15 cellular contexts compared by ENCODE assay signal in the genomic region with DNA sequence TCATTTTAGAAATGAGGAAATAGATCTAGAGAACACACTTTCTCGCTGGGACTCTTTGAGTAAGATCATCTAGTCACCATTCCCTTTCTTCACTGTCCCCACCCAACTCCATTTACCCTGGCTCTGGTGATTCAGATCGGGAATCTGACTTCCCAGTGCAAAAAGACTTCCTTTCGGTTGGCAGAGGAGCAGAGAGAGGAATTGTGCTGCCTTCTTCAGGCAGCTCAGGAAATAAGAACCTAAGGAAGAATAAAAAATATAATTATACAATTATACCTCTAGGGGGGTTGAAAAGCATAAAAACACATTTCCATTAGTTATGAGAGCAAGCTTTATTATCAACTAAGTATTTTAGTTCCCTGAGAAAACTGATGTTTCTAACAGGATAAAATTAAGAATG. TPM values are rescaled to one million over a fixed set of nuclear protein-coding genes. Genes with fewer than 3 reads are reported as not detected.
DNase-seq lines count a peak whose midpoint lies in the region; ATAC-seq and TF ChIP-seq lines count a peak whose summit lies in the region.
"Had no signal": no experiment of that assay in that cellular context is flagged by ENCODE, and none has a peak within 500 bp of the region (broad histone marks: within the 10 kb centered on the region; RNA-seq: fewer than 3 reads in every experiment).

No MANE protein-coding gene starts in this region.

- peaks cover 8% of the 10 kb centered on the region for H3K4me1 Mint-ChIP-seq in CD8-positive, alpha-beta T cell (ENCODE audit: low read depth)
- H3K4me1 Mint-ChIP-seq in activated T-helper 17 cell treated with anti-CD3 and anti-CD28 coated beads, Interleukin-2, amount 50 U/mL, for 72 hours, result no peaks in the 10 kb centered on the region

- TF ChIP-seq CTCF in RWPE2 (IDR thresholded peaks at IDR 0.05; ENCODE audit: poor library complexity, severe bottlenecking) (peak; percentile 44), fibroblast of mammary gland (conservative IDR thresholded peaks at IDR 0.05; ENCODE audit: control insufficient read depth, insufficient read depth, low read depth, low read length) (peak; percentile 60)
- TF ChIP-seq CTCF in CD8-positive, alpha-beta T cell (IDR thresholded peaks at IDR 0.05), result no peak

- H3K36me3 Mint-ChIP-seq in CD8-positive, alpha-beta T cell, result peaks cover 61% of the 10 kb centered on the region
- H3K36me3 Mint-ChIP-seq in activated T-helper 17 cell treated with anti-CD3 and anti-CD28 coated beads, Interleukin-2, amount 50 U/mL, for 72 hours (ENCODE audit: low read depth), result peaks cover 73% of the 10 kb centered on the region

- no peak overlapping the region for H3K27ac ChIP-seq in RWPE2 (ENCODE audit: poor library complexity, severe bottlenecking)
- H3K27ac ChIP-seq in CD8-positive, alpha-beta T cell (ENCODE audit: low read depth, low read length), result no peak overlapping the region
- H3K27ac ChIP-seq: epithelial cell of prostate, RWPE1, skin epidermis had no signal

- H3K4me3 ChIP-seq in RWPE2 (ENCODE audit: severe bottlenecking), result no peak overlapping the region
- H3K4me3 ChIP-seq in fibroblast of mammary gland (ENCODE audit: control insufficient read depth, low read depth, low read length), result no peak overlapping the region
- H3K4me3 ChIP-seq in CD8-positive, alpha-beta T cell (ENCODE audit: low read depth, low read length), result no peak overlapping the region
- H3K4me3 ChIP-seq: skin epidermis had no signal

- no peaks in the 10 kb centered on the region for H3K4me1 ChIP-seq in RWPE2 (ENCODE audit: insufficient read depth, poor library complexity, severe bottlenecking)
- peaks cover 4% of the 10 kb centered on the region for H3K4me1 ChIP-seq in CD8-positive, alpha-beta T cell (ENCODE audit: insufficient read depth, low read length)

- no peaks in the 10 kb centered on the region for H3K9me3 Mint-ChIP-seq in CD8-positive, alpha-beta T cell
- no peaks in the 10 kb centered on the region for H3K9me3 Mint-ChIP-seq in activated T-helper 17 cell treated with anti-CD3 and anti-CD28 coated beads, Interleukin-2, amount 50 U/mL, for 72 hours
- H3K9me3 Mint-ChIP-seq: CD4-positive, alpha-beta T cell; type B pancreatic cell had no signal

- H3K27me3 Mint-ChIP-seq in CD8-positive, alpha-beta T cell (ENCODE audit: low read depth), result no peaks in the 10 kb centered on the region
- no peaks in the 10 kb centered on the region for H3K27me3 Mint-ChIP-seq in activated T-helper 17 cell treated with anti-CD3 and anti-CD28 coated beads, Interleukin-2, amount 50 U/mL, for 72 hours
- H3K27me3 Mint-ChIP-seq: CD4-positive, alpha-beta T cell; type B pancreatic cell had no signal

- H3K27ac Mint-ChIP-seq in CD8-positive, alpha-beta T cell, result no peak overlapping the region
- H3K27ac Mint-ChIP-seq in activated T-helper 17 cell treated with anti-CD3 and anti-CD28 coated beads, Interleukin-2, amount 50 U/mL, for 72 hours, result no peak overlapping the region
- H3K27ac Mint-ChIP-seq: CD4-positive, alpha-beta T cell; type B pancreatic cell had no signal

- no peaks in the 10 kb centered on the region for H3K27me3 ChIP-seq in RWPE2 (ENCODE audit: insufficient read depth, poor library complexity, severe bottlenecking)
- no peaks in the 10 kb centered on the region for H3K27me3 ChIP-seq in CD8-positive, alpha-beta T cell (ENCODE audit: insufficient read depth, low read length)

- no peak; the same call in 2 of the 3 replicates for ATAC-seq in RWPE2 (ENCODE audit: low read depth)
- ATAC-seq in HG03025 (IDR thresholded peaks at IDR 0.05; ENCODE audit: low FRiP score, unreplicated experiment), result no peak
- no peak for ATAC-seq in CD8-positive, alpha-beta T cell
- ATAC-seq in activated T-helper 17 cell treated with anti-CD3 and anti-CD28 coated beads, Interleukin-2, amount 50 U/mL, for 72 hours (replicated peaks), result no peak
- ATAC-seq in GM18870 (IDR thresholded peaks at IDR 0.05; ENCODE audit: unreplicated experiment), result no peak

- intact Hi-C loops in CD8-positive, alpha-beta T cell (cut with DNase I, micrococcal nuclease), result no loop called here

- H3K9me3 ChIP-seq in RWPE2 (ENCODE audit: severe bottlenecking), result no peaks in the 10 kb centered on the region
- no peaks in the 10 kb centered on the region for H3K9me3 ChIP-seq in CD8-positive, alpha-beta T cell (ENCODE audit: low read length)

- H3K4me3 Mint-ChIP-seq in CD8-positive, alpha-beta T cell, result no peak overlapping the region
- no peak overlapping the region for H3K4me3 Mint-ChIP-seq in activated T-helper 17 cell treated with anti-CD3 and anti-CD28 coated beads, Interleukin-2, amount 50 U/mL, for 72 hours
- H3K4me3 Mint-ChIP-seq: CD4-positive, alpha-beta T cell; type B pancreatic cell had no signal

- CTCF ChIA-PET in CD8-positive, alpha-beta T cell (lab: Charles Lee), result no interaction called here

- POLR2A ChIA-PET in CD8-positive, alpha-beta T cell (lab: Charles Lee), result no interaction called here

- peak; percentile 69 for DNase-seq in A172 (ENCODE audit: low spot score)
- DNase-seq in ELR (ENCODE audit: low read depth), result peak; percentile 77
- DNase-seq in RWPE2 (ENCODE audit: low spot score), result no peak
- peak; percentile 76 for DNase-seq in fibroblast of mammary gland (ENCODE audit: low read depth)
- DNase-seq in CD8-positive, alpha-beta T cell, result no peak
- DNase-seq: anterior cingulate cortex; CD4-positive, alpha-beta T cell had no signal

- H3K36me3 ChIP-seq in RWPE2 (ENCODE audit: low read depth), result peaks cover 66% of the 10 kb centered on the region
- peaks cover 5% of the 10 kb centered on the region for H3K36me3 ChIP-seq in CD8-positive, alpha-beta T cell (ENCODE audit: insufficient read depth, low read length)

RNA-seq across cellular contexts. Expression of a gene that starts 9.3 kb away (rescaled TPM):
- 6.8 and 8.0 TPM in 2 replicates for total RNA-seq in A172 (2014; rRNA removed; shearing (Covaris generic))
- total RNA-seq in CD8-positive, alpha-beta T cell, result not detected
- not detected for total RNA-seq in activated T-helper 17 cell treated with anti-CD3 and anti-CD28 coated beads, Interleukin-2, amount 50 U/mL, for 72 hours
- total RNA-seq: CD4-positive, alpha-beta T cell; H1 had no signal

Comparison
In these comparisons a context has a peak if more than half of its experiments do, and no peak if none do; other contexts are left out.
1. DNase-seq: peak in A172 (single experiment), ELR (single experiment) and fibroblast of mammary gland (single experiment); none in RWPE2 (single experiment) and CD8-positive, alpha-beta T cell (0 of 7).